ENCODE assay signal across 8 cellular contexts in genomic region chr18:9135912-9136314, GRCh38. TPM values are rescaled to one million over a fixed set of nuclear protein-coding genes. Genes with fewer than 3 reads are reported as not detected.
DNase-seq lines count a peak whose midpoint lies in the region; ATAC-seq and TF ChIP-seq lines count a peak whose summit lies in the region.

No MANE protein-coding gene starts in this region.

- H3K27ac ChIP-seq in breast epithelium (peak overlapping the region; percentile 98 to 100), substantia nigra (ENCODE audit: low read depth, low read length, poor library complexity, severe bottlenecking) (peak overlapping the region; percentile 91)

- peaks cover 9 to 11% of the 10 kb centered on the region in 2 donors for H3K4me1 ChIP-seq in breast epithelium

- H3K27me3 ChIP-seq in breast epithelium (no peaks in the 10 kb centered on the region), kidney epithelial cell (ENCODE audit: control insufficient read depth, insufficient read depth, low read length) (no peaks in the 10 kb centered on the region)

- H3K36me3 ChIP-seq in breast epithelium (no peaks in the 10 kb centered on the region), kidney epithelial cell (ENCODE audit: control insufficient read depth, insufficient read depth, low read length) (no peaks in the 10 kb centered on the region)

- in situ Hi-C loops in KBM-7 (cut with MboI; ENCODE audit: low pct_unique_long_range_greater_than_20kb, low sequenced_read_pairs): no loop called here

- TF ChIP-seq CTCF in breast epithelium (IDR thresholded peaks at IDR 0.05) (no peak), kidney epithelial cell (IDR thresholded peaks at IDR 0.05; ENCODE audit: insufficient read depth, low read length, poor library complexity, severe bottlenecking) (no peak)

- DNase-seq in DMS114 treated with DMSO at 0.1 percent for 48 hours (lab: John Stamatoyannopoulos, UW; ENCODE audit: unreplicated experiment) (peak; percentile 13), NCI-H748 (lab: John Stamatoyannopoulos, UW; ENCODE audit: unreplicated experiment) (peak; percentile 94), breast epithelium (ENCODE audit: low spot score in 2 of 2) (peak in 1 of 2 donors; percentile 53), kidney epithelial cell (ENCODE audit: low read depth) (no peak), substantia nigra (lab: John Stamatoyannopoulos, UW) (peak in 6 of 49 donors; percentile 33 to 80 (median 68)), KBM-7 (no peak)

- intact Hi-C loops in breast epithelium (cut with DNase I; ENCODE audit: low total_unique reads): loop anchor here (2.0 kb wide), 1 partner anchor 33 kb away; the partner anchor contains the start of gene NDUFV2

- no peak for TF ChIP-seq POLR2A in breast epithelium (IDR thresholded peaks at IDR 0.05)

- ATAC-seq in GM19395 (IDR thresholded peaks at IDR 0.05; ENCODE audit: unreplicated experiment) (peak; percentile 26), HG03432 (IDR thresholded peaks at IDR 0.05; ENCODE audit: unreplicated experiment) (peak; percentile 26)

- H3K4me3 ChIP-seq in breast epithelium (peak overlapping the region; percentile 84 to 92 (median 88)), kidney epithelial cell (ENCODE audit: low read depth, low read length) (peak overlapping the region; percentile 76)

- H3K9me3 ChIP-seq in breast epithelium: no peaks in the 10 kb centered on the region

RNA-seq across cellular contexts. Expression of gene ANKRD12, which starts 0.7 kb away (rescaled TPM):
- total RNA-seq in breast epithelium (10 to 100 TPM; 47.7 to 66.9 (median 51.5) TPM), kidney epithelial cell (11.2 and 13.5 TPM in 2 replicates)

RNA-seq across cellular contexts. Expression of gene NDUFV2, which starts 33.4 kb away (rescaled TPM):
- total RNA-seq in breast epithelium (100 to 1,000 TPM; 106 to 116 (median 113) TPM), kidney epithelial cell (85.8 and 93.3 TPM in 2 replicates)

Comparison
In these comparisons a context has a peak if more than half of its experiments do, and no peak if none do; other contexts are left out.
1. DNase-seq: peak in DMS114 treated with DMSO at 0.1 percent for 48 hours (single experiment) and NCI-H748 (single experiment); none in kidney epithelial cell (single experiment) and KBM-7 (single experiment).